ENCODE assay signal across 25 cellular contexts in genomic region chr1:241228339-241228738, GRCh38.
"Had no signal": no experiment of that assay in that cellular context is flagged by ENCODE, and none has a peak within 500 bp of the region (broad histone marks: within the 10 kb centered on the region; RNA-seq: fewer than 3 reads in every experiment).

No MANE protein-coding gene starts in this region.

- FAIRE-seq: endometrium, kidney had no signal

- DNase-seq: colonic mucosa; cortex of kidney; effector CD8-positive, alpha-beta T cell; effector memory CD8-positive, alpha-beta T cell; endodermal cell; erythroblast; esophagus squamous epithelium; foreskin fibroblast; foreskin melanocyte; gastrocnemius medialis; glutamatergic neuron; head of caudate nucleus; heart right ventricle; hippocampal formation; islet precursor cell; kidney; kidney glomerular epithelial cell; left lung; left ventricle myocardium superior; lower lobe of right lung; mesenchymal stem cell; naive thymus-derived CD4-positive, alpha-beta T cell had no signal

- H3K4me3 ChIP-seq: colonic mucosa, esophagus squamous epithelium, gastrocnemius medialis, heart right ventricle, left lung, lower lobe of right lung had no signal

- H3K27ac ChIP-seq: colonic mucosa, epithelial cell of prostate, esophagus squamous epithelium, gastrocnemius medialis, heart right ventricle, left lung, lower lobe of right lung had no signal

- H3K36me3 ChIP-seq: colonic mucosa, esophagus squamous epithelium, gastrocnemius medialis, heart right ventricle, left lung, lower lobe of right lung had no signal

- ATAC-seq: effector memory CD8-positive, alpha-beta T cell; esophagus mucosa; gastrocnemius medialis; heart right ventricle; left lung; left ventricle myocardium superior; lower lobe of right lung; naive thymus-derived CD4-positive, alpha-beta T cell had no signal

- H3K4me1 ChIP-seq: colonic mucosa, esophagus squamous epithelium, gastrocnemius medialis, left lung, lower lobe of right lung had no signal

- H3K9me3 ChIP-seq: colonic mucosa, esophagus squamous epithelium, gastrocnemius medialis had no signal
